In the genomic region with DNA sequence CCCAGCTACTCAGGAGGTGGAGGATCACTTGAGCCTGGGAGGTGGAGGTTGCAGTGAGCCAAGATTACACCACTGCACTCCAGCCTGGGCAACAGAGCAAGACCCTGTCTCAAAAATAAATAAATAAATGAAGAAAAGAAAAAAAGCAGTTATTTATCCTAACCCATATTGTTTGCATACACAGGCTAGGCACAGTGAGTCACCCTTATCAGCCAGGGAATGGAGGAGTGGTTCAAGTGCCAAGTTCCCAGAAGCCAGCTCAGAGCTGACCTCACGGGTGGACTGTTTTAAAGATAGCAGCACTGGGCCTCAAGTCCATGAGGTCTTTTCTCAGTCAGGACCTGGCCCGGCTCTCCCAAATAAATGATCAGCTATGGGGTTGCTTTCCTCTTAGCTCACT, we compare ENCODE assay signal across 12 cellular contexts.
"Had no signal": no experiment of that assay in that cellular context is flagged by ENCODE, and none has a peak within 500 bp of the region (broad histone marks: within the 10 kb centered on the region; RNA-seq: fewer than 3 reads in every experiment).

No MANE protein-coding gene starts in this region.

- H3K9me3 ChIP-seq: adrenal gland, body of pancreas, mucosa of descending colon, testis had no signal

- H3K4me3 ChIP-seq: adrenal gland, body of pancreas, mucosa of descending colon, testis had no signal

- H3K27me3 ChIP-seq: testis had no signal

- DNase-seq: activated CD4-positive, alpha-beta T cell treated with anti-CD3 and anti-CD28 coated beads, Interleukin-2, amount 10 ng/mL, durations not matched to agents 24 days and 14 days; activated naive CD4-positive, alpha-beta T cell treated with anti-CD3 and anti-CD28 coated beads, Interleukin-2, amount 10 ng/mL, durations not matched to agents 7 days and 5 days; adrenal gland; body of pancreas; effector memory CD4-positive, alpha-beta T cell; hypothalamus; mucosa of descending colon; occipital lobe; stimulated activated CD4-positive, alpha-beta T cell treated with anti-CD3 and anti-CD28 coated beads, Interleukin-4, amount 100 ng/mL, for 24 hours; stimulated activated naive CD8-positive, alpha-beta T cell treated with anti-CD3 and anti-CD28 coated beads, Interleukin-15, amount 100 ng/mL, for 72 hours; T1000; testis had no signal

- H3K36me3 ChIP-seq: adrenal gland had no signal

- H3K27ac ChIP-seq: adrenal gland, body of pancreas, testis had no signal

- H3K4me1 ChIP-seq: adrenal gland, body of pancreas, testis had no signal
